ENCODE assay signal across 18 cellular contexts in the genomic region with DNA sequence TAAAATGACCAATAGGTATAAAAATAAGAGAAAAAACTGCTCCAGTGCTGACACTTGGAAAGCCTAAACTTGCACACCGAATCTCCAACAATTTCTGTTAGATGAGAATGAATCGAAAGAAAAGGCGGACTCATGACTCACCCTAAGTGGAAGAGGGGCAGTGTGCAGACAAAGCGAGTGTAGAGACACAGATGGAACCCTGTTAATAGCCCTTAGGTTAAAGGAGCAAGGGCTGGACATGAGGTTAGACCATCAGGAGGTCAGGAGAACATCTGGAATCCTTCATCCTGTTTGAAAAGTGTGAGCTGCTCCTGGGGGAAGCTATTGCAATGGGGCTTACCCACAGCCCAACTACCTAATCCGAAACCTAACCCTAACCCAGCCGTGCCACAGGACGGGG.
A peak's percentile ranks its signal among the peaks of the same experiment; 100 is the strongest.
DNase-seq lines count a peak whose midpoint lies in the region; ATAC-seq and TF ChIP-seq lines count a peak whose summit lies in the region.
"Had no signal": no experiment of that assay in that cellular context is flagged by ENCODE, and none has a peak within 500 bp of the region (broad histone marks: within the 10 kb centered on the region; RNA-seq: fewer than 3 reads in every experiment).

No MANE protein-coding gene starts in this region.

- peaks cover 25% of the 10 kb centered on the region for H3K4me1 Mint-ChIP-seq in GM23338
- H3K4me1 Mint-ChIP-seq in mesothelial cell of epicardium: peaks cover 66% of the 10 kb centered on the region

- no peaks in the 10 kb centered on the region for H3K36me3 Mint-ChIP-seq in GM23338 (ENCODE audit: low read depth)
- no peaks in the 10 kb centered on the region for H3K36me3 Mint-ChIP-seq in mesothelial cell of epicardium

- H3F3A ChIP-seq in GM23338 (replicated peaks; ENCODE audit: low read depth): no peaks in the 10 kb centered on the region

- no peaks in the 10 kb centered on the region for H4K20me1 ChIP-seq in GM23338 (replicated peaks; ENCODE audit: insufficient read depth)

- H3K9me3 Mint-ChIP-seq in GM23338: no peaks in the 10 kb centered on the region
- no peaks in the 10 kb centered on the region for H3K9me3 Mint-ChIP-seq in mesothelial cell of epicardium
- H3K9me3 Mint-ChIP-seq: CD4-positive, alpha-beta T cell had no signal

- no peaks in the 10 kb centered on the region for H3K9me3 ChIP-seq in right atrium auricular region
- H3K9me3 ChIP-seq: BE2C had no signal

- intact Hi-C loops in sciatic nerve (cut with DNase I): no loop called here

- peak overlapping the region; percentile 80 for H2AFZ ChIP-seq in GM23338

- TF ChIP-seq CTCF in GM23338 (conservative IDR thresholded peaks at IDR 0.05; ENCODE audit: low read depth in 2 of 2) (no peak), mesothelial cell of epicardium (IDR thresholded peaks at IDR 0.05; ENCODE audit: unreplicated experiment) (no peak), right atrium auricular region (IDR thresholded peaks at IDR 0.05) (no peak)

- peaks cover 6% of the 10 kb centered on the region for H3K27me3 Mint-ChIP-seq in GM23338 (ENCODE audit: insufficient read depth, low read depth, poor library complexity)
- no peaks in the 10 kb centered on the region for H3K27me3 Mint-ChIP-seq in mesothelial cell of epicardium (ENCODE audit: low read depth)
- H3K27me3 Mint-ChIP-seq: CD4-positive, alpha-beta T cell had no signal

- no peaks in the 10 kb centered on the region for H3K27me3 ChIP-seq in GM23338 (ENCODE audit: insufficient read depth)
- no peaks in the 10 kb centered on the region for H3K27me3 ChIP-seq in right atrium auricular region
- H3K27me3 ChIP-seq: BE2C had no signal

- H3K4me3 ChIP-seq in GM23338 (no peak overlapping the region), right atrium auricular region (no peak overlapping the region)

- no peak overlapping the region for H3K4me2 ChIP-seq in GM23338

- H3K27ac ChIP-seq in GM23338 (ENCODE audit: low read depth) (no peak overlapping the region), right atrium auricular region (no peak overlapping the region)

- H3K27ac Mint-ChIP-seq in GM23338 (no peak overlapping the region), mesothelial cell of epicardium (peak overlapping the region; percentile 47)
- H3K27ac Mint-ChIP-seq: CD4-positive, alpha-beta T cell had no signal

- no peaks in the 10 kb centered on the region for H3K36me3 ChIP-seq in GM23338 (ENCODE audit: insufficient read depth)
- no peaks in the 10 kb centered on the region for H3K36me3 ChIP-seq in right atrium auricular region
- H3K36me3 ChIP-seq: BE2C had no signal

- no peaks in the 10 kb centered on the region for H3K9me2 ChIP-seq in GM23338 (ENCODE audit: insufficient read depth)

- ATAC-seq in GM23338 (no peak; the same call in 2 of the 3 replicates), SK-N-SH treated with all-trans-retinoic acid at 6 μM for 48 hours (peak; percentile 27; the same call in 2 of the 3 replicates), sciatic nerve (peak; percentile 75)
- ATAC-seq: HCT116, PC-3 had no signal

- no peaks in the 10 kb centered on the region for H3K79me2 ChIP-seq in GM23338 (replicated peaks; ENCODE audit: insufficient read depth)

- DNase-seq in GM23338 (ENCODE audit: low spot score): no peak
- no peak for DNase-seq in mesothelial cell of epicardium (ENCODE audit: low spot score in 2 of 2, unreplicated experiment in 2 of 2)
- no peak for DNase-seq in sciatic nerve (ENCODE audit: low spot score)
- DNase-seq in right atrium auricular region (ENCODE audit: low spot score): no peak
- no peak for DNase-seq in effector CD4-positive, alpha-beta T cell
- no peak for DNase-seq in putamen (ENCODE audit: low spot score)
- no peak for DNase-seq in NAMALWA (ENCODE audit: low spot score)
- DNase-seq: 8988T; BE2C; CD4-positive, alpha-beta T cell; DMS53; MV-4-11; NCI-H1436; NCI-H2029; NCI-H774; PC-3 had no signal

- H3K4me3 Mint-ChIP-seq in GM23338 (no peak overlapping the region), mesothelial cell of epicardium (no peak overlapping the region)
- H3K4me3 Mint-ChIP-seq: CD4-positive, alpha-beta T cell had no signal

- H3K4me1 ChIP-seq in GM23338 (ENCODE audit: insufficient read depth) (peaks cover 17% of the 10 kb centered on the region), right atrium auricular region (no peaks in the 10 kb centered on the region)
- H3K4me1 ChIP-seq: BE2C had no signal

TF ChIP-seq in GM23338, 12 proteins besides CTCF, POLR2A, EP300 and RAD21 (continues in another document):
- TF ChIP-seq ZNF114 (CRISPR knock-in tag; IDR thresholded peaks at IDR 0.05): no peak

TF ChIP-seq in SK-N-SH treated with all-trans-retinoic acid at 6 μM for 48 hours, 23 proteins besides CTCF, POLR2A, EP300 and RAD21:
- TF ChIP-seq ISL1 (CRISPR knock-in tag; IDR thresholded peaks at IDR 0.05) (no peak), ZNF565 (CRISPR knock-in tag; conservative IDR thresholded peaks at IDR 0.05; ENCODE audit: low read depth) (no peak), PPARA (CRISPR knock-in tag; IDR thresholded peaks at IDR 0.05; ENCODE audit: borderline replicate concordance) (no peak), ARNTL (CRISPR knock-in tag; IDR thresholded peaks at IDR 0.05; ENCODE audit: borderline replicate concordance, low read depth) (no peak), GLIS3 (CRISPR knock-in tag; IDR thresholded peaks at IDR 0.05) (no peak), TOX (CRISPR knock-in tag; IDR thresholded peaks at IDR 0.05; ENCODE audit: borderline replicate concordance) (no peak)
